16 cellular contexts compared by ENCODE assay signal in genomic region chr2:211351998-211352397, GRCh38.
A peak's percentile ranks its signal among the peaks of the same experiment; 100 is the strongest.
DNase-seq lines count a peak whose midpoint lies in the region; ATAC-seq and TF ChIP-seq lines count a peak whose summit lies in the region.
"Had no signal": no experiment of that assay in that cellular context is flagged by ENCODE, and none has a peak within 500 bp of the region (broad histone marks: within the 10 kb centered on the region; RNA-seq: fewer than 3 reads in every experiment).

No MANE protein-coding gene starts in this region.

- POLR2A ChIA-PET in WTC11 (lab: Charles Lee): no interaction called here

- no peak overlapping the region for H3K27ac Mint-ChIP-seq in WTC11
- H3K27ac Mint-ChIP-seq: CD8-positive, alpha-beta memory T cell had no signal

- no peak for TF ChIP-seq CTCF in WTC11 (IDR thresholded peaks at IDR 0.05)
- no peak for TF ChIP-seq CTCF in tibial nerve (IDR thresholded peaks at IDR 0.05)

- no peaks in the 10 kb centered on the region for H3K36me3 ChIP-seq in tibial nerve
- H3K36me3 ChIP-seq: HAP-1, pancreas had no signal

- no peaks in the 10 kb centered on the region for H3K27me3 ChIP-seq in tibial nerve
- H3K27me3 ChIP-seq: pancreas had no signal

- CTCF ChIA-PET in WTC11 (lab: Charles Lee): no interaction called here

- DNase-seq in COR-L47 (lab: John Stamatoyannopoulos, UW): peak; percentile 13
- DNase-seq in NCI-H1105 (lab: John Stamatoyannopoulos, UW): peak; percentile 10
- no peak for DNase-seq in WTC11 (ENCODE audit: low spot score)
- DNase-seq in middle frontal gyrus (ENCODE audit: extremely low spot score, low spot score): peak; percentile 31
- no peak for DNase-seq in tibial nerve (ENCODE audit: low spot score in 2 of 2)
- DNase-seq in NAMALWA (ENCODE audit: low spot score): no peak
- no peak for DNase-seq in SKM-1 (lab: John Stamatoyannopoulos, UW; ENCODE audit: unreplicated experiment)
- DNase-seq in NCI-H226: no peak
- DNase-seq: activated CD4-positive, CD25-positive, alpha-beta regulatory T cell; CD8-positive, alpha-beta memory T cell; effector CD4-positive, alpha-beta T cell; NCI-H2107; stimulated activated CD4-positive, alpha-beta T cell treated with anti-CD3 and anti-CD28 coated beads, Interleukin-4, amount 100 ng/mL, for 1 hour; stimulated activated naive CD4-positive, alpha-beta T cell treated with Interleukin-2 at 50 U/mL for 16 hours had no signal

- H3K27ac ChIP-seq in tibial nerve: no peak overlapping the region
- H3K27ac ChIP-seq: pancreas had no signal

- H3K9me3 Mint-ChIP-seq in WTC11: peaks cover 11% of the 10 kb centered on the region

- ATAC-seq in WTC11: no peak; the same call in 1 of the 2 replicates

- whole genome bisulfite sequencing in tibial nerve, 2 donors: 37 to 44% methylated on average over 3 of the region's 3 CpGs

- H3K4me1 ChIP-seq in tibial nerve: no peaks in the 10 kb centered on the region
- H3K4me1 ChIP-seq: HAP-1, pancreas had no signal

- H3K27me3 Mint-ChIP-seq in WTC11 (ENCODE audit: low read depth): no peaks in the 10 kb centered on the region; the same call in 1 of the 2 replicates
- H3K27me3 Mint-ChIP-seq: CD8-positive, alpha-beta memory T cell had no signal

- no peak overlapping the region for H3K4me3 Mint-ChIP-seq in WTC11
- H3K4me3 Mint-ChIP-seq: CD8-positive, alpha-beta memory T cell had no signal

- peaks cover 22% of the 10 kb centered on the region for H3K4me1 Mint-ChIP-seq in WTC11
- H3K4me1 Mint-ChIP-seq: CD8-positive, alpha-beta memory T cell had no signal

- no peak overlapping the region for H3K4me3 ChIP-seq in tibial nerve
- H3K4me3 ChIP-seq: HAP-1, pancreas had no signal

- no peak for TF ChIP-seq POLR2A in tibial nerve (IDR thresholded peaks at IDR 0.05)

- H3K9me3 ChIP-seq in tibial nerve: peaks cover 0 to 5% (median 0%) of the 10 kb centered on the region in 4 donors
- H3K9me3 ChIP-seq: HAP-1, pancreas had no signal

- peaks cover 11% of the 10 kb centered on the region for H3K36me3 Mint-ChIP-seq in WTC11
- H3K36me3 Mint-ChIP-seq: CD8-positive, alpha-beta memory T cell had no signal

- TF ChIP-seq EP300 in tibial nerve (IDR thresholded peaks at IDR 0.05): no peak

TF ChIP-seq in WTC11, 78 proteins besides CTCF, POLR2A, EP300 and RAD21:
- TF ChIP-seq ZNF317 (CRISPR knock-in tag; IDR thresholded peaks at IDR 0.05; ENCODE audit: borderline replicate concordance, low read depth) (no peak), USF2 (CRISPR knock-in tag; IDR thresholded peaks at IDR 0.05) (peak; percentile 47; the same call in 1 of the 2 replicates)
TF ChIP-seq in WTC11: peak in this region for 1.

Comparison
In these comparisons a context has a peak if more than half of its experiments do, and no peak if none do; other contexts are left out.
1. DNase-seq: peak in COR-L47 (single experiment), NCI-H1105 (single experiment) and middle frontal gyrus (single experiment); none in WTC11 (single experiment), tibial nerve (0 of 2), NAMALWA (single experiment), SKM-1 (single experiment) and NCI-H226 (single experiment).